In genomic region chr14:93708800-93709199, GRCh38 we compare ENCODE assay signal across 28 cellular contexts.
"Had no signal": no experiment of that assay in that cellular context is flagged by ENCODE, and none has a peak within 500 bp of the region (broad histone marks: within the 10 kb centered on the region; RNA-seq: fewer than 3 reads in every experiment).

No MANE protein-coding gene starts in this region.

- H3K36me3 Mint-ChIP-seq: activated naive CD4-positive, alpha-beta T cell treated with anti-CD3 and anti-CD28 coated beads, Interleukin-2, amount 50 U/mL, for 72 hours; T-cell had no signal

- H3K27me3 ChIP-seq: ascending aorta, body of pancreas, MG63 had no signal

- H3K27ac ChIP-seq: ascending aorta, body of pancreas, KMS-11, SK-N-MC had no signal

- H3K4me1 Mint-ChIP-seq: activated naive CD8-positive, alpha-beta T cell treated with anti-CD3 and anti-CD28 coated beads, Interleukin-2, amount 50 U/mL, for 24 hours; T-cell had no signal

- H3K4me2 ChIP-seq: KMS-11 had no signal

- ATAC-seq: activated CD8-positive, alpha-beta T cell treated with anti-CD3 and anti-CD28 coated beads, Interleukin-2, amount 10 ng/mL, durations not matched to agents 7 days and 5 days; activated naive CD4-positive, alpha-beta T cell treated with anti-CD3 and anti-CD28 coated beads, Interleukin-2, amount 50 U/mL, for 72 hours; activated naive CD8-positive, alpha-beta T cell treated with anti-CD3 and anti-CD28 coated beads, Interleukin-2, amount 50 U/mL, for 24 hours; body of pancreas; T-cell had no signal

- H3K9me3 ChIP-seq: ascending aorta, body of pancreas, MG63 had no signal

- H3K4me1 ChIP-seq: ascending aorta, body of pancreas had no signal

- DNase-seq: activated CD4-positive, alpha-beta T cell treated with anti-CD3 and anti-CD28 coated beads for 48 hours; activated CD4-positive, alpha-beta T cell treated with anti-CD3 and anti-CD28 coated beads, Interleukin-2, amount 50 U/mL, for 4 hours; activated CD4-positive, CD25-positive, alpha-beta regulatory T cell treated with anti-CD3 and anti-CD28 coated beads, Interleukin-2, amount 50 U/mL, for 72 hours; activated CD8-positive, alpha-beta memory T cell treated with anti-CD3 and anti-CD28 coated beads, Interleukin-2, amount 50 U/mL, for 48 hours; activated effector memory CD4-positive, alpha-beta T cell treated with Interleukin-2 at 50 U/mL for 16 hours; activated naive CD4-positive, alpha-beta T cell treated with Interleukin-2 at 50 U/mL for 16 hours; activated naive CD8-positive, alpha-beta T cell treated with anti-CD3 and anti-CD28 coated beads, Interleukin-2, amount 50 U/mL, for 24 hours; activated T-cell treated with anti-CD3 and anti-CD28 coated beads, Interleukin-2, amount 50 U/mL, for 1 hour; amniotic stem cell; body of pancreas; central memory CD4-positive, alpha-beta T cell; MG63; NCI-H1092 treated with DMSO at 0.1 percent for 48 hours; NCI-H1417 treated with DMSO at 0.1 percent for 48 hours; NCI-H1694; NCI-H2029; NCI-H2107; NCI-H2171 treated with DMSO at 0.1 percent for 48 hours; NCI-H226; NCI-H526; NCI-H774; T-cell had no signal

- H3K36me3 ChIP-seq: ascending aorta, MG63 had no signal

- H3K9me3 Mint-ChIP-seq: activated naive CD4-positive, alpha-beta T cell treated with anti-CD3 and anti-CD28 coated beads, Interleukin-2, amount 50 U/mL, for 72 hours; activated naive CD8-positive, alpha-beta T cell treated with anti-CD3 and anti-CD28 coated beads, Interleukin-2, amount 50 U/mL, for 24 hours; activated T-helper 1 cell treated with anti-CD3 and anti-CD28 coated beads, Interleukin-12 subunit alpha, Interleukin-12 subunit beta, Interleukin-2, Interleukin-4 antibody, amounts not matched to agents 30 ng/mL and 10 ng/mL and 1 ng/mL, durations not matched to agents 14 hours and 24 hours and 36 hours; T-cell had no signal

- H3K27me3 Mint-ChIP-seq: activated naive CD8-positive, alpha-beta T cell treated with anti-CD3 and anti-CD28 coated beads, Interleukin-2, amount 50 U/mL, for 24 hours had no signal

- H3K27ac Mint-ChIP-seq: activated CD8-positive, alpha-beta T cell treated with anti-CD3 and anti-CD28 coated beads, Interleukin-2, amount 10 ng/mL, durations not matched to agents 7 days and 5 days; activated naive CD4-positive, alpha-beta T cell treated with anti-CD3 and anti-CD28 coated beads, Interleukin-2, amount 50 U/mL, for 72 hours; activated naive CD8-positive, alpha-beta T cell treated with anti-CD3 and anti-CD28 coated beads, Interleukin-2, amount 50 U/mL, for 24 hours; activated T-helper 1 cell treated with anti-CD3 and anti-CD28 coated beads, Interleukin-12 subunit alpha, Interleukin-12 subunit beta, Interleukin-2, Interleukin-4 antibody, amounts not matched to agents 30 ng/mL and 10 ng/mL and 1 ng/mL, durations not matched to agents 14 hours and 24 hours and 36 hours; T-cell had no signal

- H3K4me3 Mint-ChIP-seq: activated CD8-positive, alpha-beta T cell treated with anti-CD3 and anti-CD28 coated beads, Interleukin-2, amount 10 ng/mL, durations not matched to agents 7 days and 5 days; activated naive CD8-positive, alpha-beta T cell treated with anti-CD3 and anti-CD28 coated beads, Interleukin-2, amount 50 U/mL, for 24 hours; activated T-helper 1 cell treated with anti-CD3 and anti-CD28 coated beads, Interleukin-12 subunit alpha, Interleukin-12 subunit beta, Interleukin-2, Interleukin-4 antibody, amounts not matched to agents 30 ng/mL and 10 ng/mL and 1 ng/mL, durations not matched to agents 14 hours and 24 hours and 36 hours; T-cell had no signal

- H3K9ac ChIP-seq: KMS-11 had no signal

- H3K4me3 ChIP-seq: ascending aorta, body of pancreas, MG63, SK-N-MC had no signal
